ENCODE assay signal across 8 cellular contexts in the genomic region with DNA sequence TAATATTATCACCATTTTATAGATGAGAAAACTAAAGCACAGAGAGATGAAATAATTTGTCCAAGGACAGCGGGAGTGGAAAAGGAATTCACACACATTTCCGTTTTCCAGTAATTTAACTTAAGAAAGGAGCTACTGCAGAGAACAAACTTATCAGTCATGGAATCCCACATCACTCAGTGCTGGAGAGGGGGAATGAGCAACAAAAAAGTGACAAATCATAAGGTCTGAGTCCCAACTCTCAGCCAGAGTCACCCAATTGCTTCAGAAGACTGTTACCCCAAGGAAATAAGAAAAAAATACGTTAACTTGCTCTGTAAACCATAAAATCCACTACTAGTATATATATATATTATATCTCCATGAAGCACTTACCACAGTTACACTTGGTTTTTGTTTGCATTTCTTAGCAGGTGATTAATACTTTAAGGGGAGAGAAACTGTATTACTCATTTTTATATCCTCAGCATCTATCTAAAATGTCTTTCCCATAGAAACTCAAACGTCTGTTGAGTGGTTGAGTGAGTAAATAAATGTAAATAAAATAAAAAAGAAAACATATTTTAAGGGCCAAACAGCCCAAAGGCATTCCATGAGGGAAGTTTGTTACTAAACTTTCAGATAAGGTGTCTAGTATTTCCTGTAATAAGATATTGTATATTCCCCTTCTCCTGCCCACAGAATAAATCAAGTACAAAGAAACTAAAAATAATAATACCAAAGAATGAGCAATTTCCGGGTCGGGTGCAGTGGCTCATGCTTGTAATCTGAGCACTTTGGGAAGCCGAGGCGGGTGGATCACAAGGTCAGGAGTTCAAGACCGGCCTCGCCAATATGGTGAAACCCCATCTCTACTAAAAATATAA.
DNase-seq lines count a peak whose midpoint lies in the region; ATAC-seq and TF ChIP-seq lines count a peak whose summit lies in the region.

No MANE protein-coding gene starts in this region.

- no peak for TF ChIP-seq CTCF in left ventricle myocardium inferior (IDR thresholded peaks at IDR 0.05; ENCODE audit: borderline replicate concordance)
- TF ChIP-seq CTCF in uterus (IDR thresholded peaks at IDR 0.05): no peak
- TF ChIP-seq CTCF in GM10266 (IDR thresholded peaks at IDR 0.05; ENCODE audit: control insufficient read depth, insufficient read depth, low read depth, missing control alignments): no peak

- H3K27ac ChIP-seq in left ventricle myocardium inferior (replicated peaks): peak overlapping the region; percentile 89
- peak overlapping the region; percentile 73 to 81 for H3K27ac ChIP-seq in uterus

- no peak overlapping the region for H3K4me3 ChIP-seq in left ventricle myocardium inferior
- no peak overlapping the region for H3K4me3 ChIP-seq in uterus

- H3K4me1 ChIP-seq in left ventricle myocardium inferior (peaks cover 100% of the 10 kb centered on the region), uterus (peaks cover 11 to 31% of the 10 kb centered on the region in 2 donors)

- H3K36me3 ChIP-seq in left ventricle myocardium inferior (no peaks in the 10 kb centered on the region), uterus (no peaks in the 10 kb centered on the region)

- H3K27me3 ChIP-seq in left ventricle myocardium inferior (ENCODE audit: low read depth) (no peaks in the 10 kb centered on the region), uterus (no peaks in the 10 kb centered on the region)

- peaks cover 29% of the 10 kb centered on the region for H3K36me3 Mint-ChIP-seq in activated T-cell treated with anti-CD3 and anti-CD28 coated beads, Interleukin-2, amount 50 U/mL, for 4 hours (ENCODE audit: insufficient read depth)

- peaks cover 88% of the 10 kb centered on the region for H3K4me1 Mint-ChIP-seq in activated T-cell treated with anti-CD3 and anti-CD28 coated beads, Interleukin-2, amount 50 U/mL, for 4 hours (ENCODE audit: low read depth)

- H3K9me3 ChIP-seq in left ventricle myocardium inferior (replicated peaks) (no peaks in the 10 kb centered on the region), uterus (no peaks in the 10 kb centered on the region)

- peaks cover 4% of the 10 kb centered on the region for H3K9me3 Mint-ChIP-seq in activated T-cell treated with anti-CD3 and anti-CD28 coated beads, Interleukin-2, amount 50 U/mL, for 4 hours

- no peak for TF ChIP-seq POLR2A in uterus (IDR thresholded peaks at IDR 0.05)

- peak overlapping the region; percentile 72 for H3K4me3 Mint-ChIP-seq in activated T-cell treated with anti-CD3 and anti-CD28 coated beads, Interleukin-2, amount 50 U/mL, for 4 hours

- intact Hi-C loops in left ventricle myocardium inferior (cut with micrococcal nuclease) (no loop called here), left ventricle myocardium superior (cut with micrococcal nuclease) (no loop called here), uterus (cut with DNase I; ENCODE audit: low total_unique reads) (no loop called here)

- H3K27me3 Mint-ChIP-seq in activated T-cell treated with anti-CD3 and anti-CD28 coated beads, Interleukin-2, amount 50 U/mL, for 4 hours (ENCODE audit: low read depth): no peaks in the 10 kb centered on the region

- no peak for DNase-seq in left ventricle myocardium inferior
- DNase-seq in left ventricle myocardium superior: no peak
- peak; percentile 23 for DNase-seq in activated T-cell treated with anti-CD3 and anti-CD28 coated beads, Interleukin-2, amount 50 U/mL, for 4 hours
- DNase-seq in kidney tubule cell (ENCODE audit: low spot score): peak; percentile 60
- no peak for DNase-seq in uterus
- DNase-seq in GM10266 (ENCODE audit: extremely low spot score): no peak
- no peak for DNase-seq in mucosa of gallbladder (ENCODE audit: low spot score)

- ATAC-seq in left ventricle myocardium superior: no peak
- peak; percentile 29 to 34 for ATAC-seq in activated T-cell treated with anti-CD3 and anti-CD28 coated beads, Interleukin-2, amount 50 U/mL, for 4 hours
- ATAC-seq in GM21515 (IDR thresholded peaks at IDR 0.05; ENCODE audit: unreplicated experiment): no peak

Comparison
In these comparisons a context has a peak if more than half of its experiments do, and no peak if none do; other contexts are left out.
1. DNase-seq: peak in activated T-cell treated with anti-CD3 and anti-CD28 coated beads, Interleukin-2, amount 50 U/mL, for 4 hours (single experiment) and kidney tubule cell (single experiment); none in left ventricle myocardium inferior (single experiment), left ventricle myocardium superior (single experiment), uterus (0 of 2), GM10266 (single experiment) and mucosa of gallbladder (single experiment).
2. ATAC-seq: peak in activated T-cell treated with anti-CD3 and anti-CD28 coated beads, Interleukin-2, amount 50 U/mL, for 4 hours (2 of 2); none in left ventricle myocardium superior (single experiment) and GM21515 (single experiment).